Comparison of ENCODE assay signal across 1 cellular context in genomic region chr1:42846257-42847110, GRCh38.
TF ChIP-seq lines count a peak whose summit lies in the region.

Gene ZNF691, plus strand, starts transcription at chr1:42846613. Its CDS starts 3,046 bp downstream, at chr1:42849659.

TF ChIP-seq in GM12878, 131 proteins besides CTCF, POLR2A, EP300 and RAD21 (continued from another document and continues in another):
- TF ChIP-seq ELK1 (IDR thresholded peaks at IDR 0.05; ENCODE audit: low read depth, low read length) (peak; percentile 59; the same call in 1 of the 2 replicates), CEBPB (IDR thresholded peaks at IDR 0.05; ENCODE audit: borderline replicate concordance in 1 of 2, low read depth in 2 of 2, low read length in 2 of 2) (no peak), ZBTB4 (CRISPR knock-in tag; IDR thresholded peaks at IDR 0.05) (no peak), CHD1 (IDR thresholded peaks at IDR 0.05; ENCODE audit: low read depth, low read length) (no peak), E4F1 (IDR thresholded peaks at IDR 0.05; ENCODE audit: borderline replicate concordance, partially characterized antibody) (no peak), MLLT1 (IDR thresholded peaks at IDR 0.05) (0 out of 2 replicates have a peak, but pooled peaks have one; percentile 44), ZNF592 (IDR thresholded peaks at IDR 0.05) (no peak), HSF1 (IDR thresholded peaks at IDR 0.05; ENCODE audit: low read depth, low read length) (no peak), SMARCA5 (IDR thresholded peaks at IDR 0.05) (peak; percentile 65; the same call in 1 of the 2 replicates), RELA (IDR thresholded peaks at IDR 0.05; ENCODE audit: borderline replicate concordance, partially characterized antibody) (peak; percentile 14), PKNOX1 (IDR thresholded peaks at IDR 0.05) (peak; percentile 99), BHLHE40 (IDR thresholded peaks at IDR 0.05; ENCODE audit: borderline replicate concordance in 1 of 2, low read depth in 2 of 2, low read length in 1 of 2) (no peak; a peak in 1 of 4 replicates), SIN3A (IDR thresholded peaks at IDR 0.05; ENCODE audit: low read depth, low read length) (no peak), YBX1 (IDR thresholded peaks at IDR 0.05) (no peak), ZNF622 (IDR thresholded peaks at IDR 0.05) (no peak), NFXL1 (IDR thresholded peaks at IDR 0.05; ENCODE audit: borderline replicate concordance) (no peak), HDGF (IDR thresholded peaks at IDR 0.05) (no peak), EED (IDR thresholded peaks at IDR 0.05; ENCODE audit: low read depth) (no peak), ZZZ3 (IDR thresholded peaks at IDR 0.05; ENCODE audit: control insufficient read depth, insufficient read length, low read depth) (no peak), ATF3 (IDR thresholded peaks at IDR 0.05; ENCODE audit: borderline replicate concordance, extremely low read depth, low read depth, low read length) (no peak), CHD4 (IDR thresholded peaks at IDR 0.05) (no peak), MEF2A (IDR thresholded peaks at IDR 0.05; ENCODE audit: insufficient read depth, low read depth, low read length) (no peak), HCFC1 (IDR thresholded peaks at IDR 0.05; ENCODE audit: low read length) (peak; percentile 95), ETV6 (conservative IDR thresholded peaks at IDR 0.05 in 1 of 2, IDR thresholded peaks at IDR 0.05 in 1 of 2; ENCODE audit: borderline replicate concordance in 1 of 2, low read depth in 1 of 2) (no peak), KLF5 (IDR thresholded peaks at IDR 0.05; ENCODE audit: partially characterized antibody) (peak; percentile 37), BCL3 (IDR thresholded peaks at IDR 0.05; ENCODE audit: borderline replicate concordance, insufficient read depth, low read depth, low read length, poor library complexity, severe bottlenecking) (no peak), MTA3 (IDR thresholded peaks at IDR 0.05; ENCODE audit: borderline replicate concordance, low read length) (no peak), NBN (IDR thresholded peaks at IDR 0.05) (no peak), PBX3 (IDR thresholded peaks at IDR 0.05; ENCODE audit: insufficient replicate concordance, low read depth, low read length) (peak; percentile 98), ZNF207 (IDR thresholded peaks at IDR 0.05; ENCODE audit: borderline replicate concordance) (no peak), MYB (IDR thresholded peaks at IDR 0.05; ENCODE audit: borderline replicate concordance, low read depth, low read length) (no peak), ASH2L (IDR thresholded peaks at IDR 0.05; ENCODE audit: borderline replicate concordance, low read depth) (no peak), MYC (IDR thresholded peaks at IDR 0.05; ENCODE audit: insufficient read depth, insufficient read length, insufficient replicate concordance, low read length, severe bottlenecking) (no peak), HDAC6 (IDR thresholded peaks at IDR 0.05; ENCODE audit: unreplicated experiment) (no peak), BMI1 (IDR thresholded peaks at IDR 0.05; ENCODE audit: borderline replicate concordance) (no peak)
